In the genomic region with DNA sequence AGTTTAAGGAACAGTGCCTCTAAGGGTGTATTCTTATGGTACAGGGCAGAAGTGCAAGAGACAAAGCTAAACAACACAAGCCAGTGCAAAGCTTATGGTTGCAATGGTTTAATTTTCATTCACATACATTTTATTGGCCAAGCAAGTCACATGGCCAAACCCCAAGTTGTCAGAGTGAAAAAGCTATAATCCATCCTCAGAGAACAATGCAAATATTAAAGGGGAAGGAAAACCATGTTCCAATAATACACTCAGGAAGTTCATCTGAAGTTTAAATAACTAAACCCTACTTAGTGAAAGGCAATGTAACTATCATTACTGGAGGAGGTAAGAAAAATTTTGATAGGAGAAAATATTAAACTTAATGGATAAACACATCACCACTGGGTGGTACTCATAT, we compare ENCODE assay signal across 2 cellular contexts.
TF ChIP-seq lines count a peak whose summit lies in the region.

No MANE protein-coding gene starts in this region.

TF ChIP-seq in liver, 16 proteins besides CTCF, POLR2A, EP300 and RAD21:
- TF ChIP-seq, protein P1, sequence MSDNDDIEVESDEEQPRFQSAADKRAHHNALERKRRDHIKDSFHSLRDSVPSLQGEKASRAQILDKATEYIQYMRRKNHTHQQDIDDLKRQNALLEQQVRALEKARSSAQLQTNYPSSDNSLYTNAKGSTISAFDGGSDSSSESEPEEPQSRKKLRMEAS (IDR thresholded peaks at IDR 0.05): no peak
- TF ChIP-seq, protein P2, sequence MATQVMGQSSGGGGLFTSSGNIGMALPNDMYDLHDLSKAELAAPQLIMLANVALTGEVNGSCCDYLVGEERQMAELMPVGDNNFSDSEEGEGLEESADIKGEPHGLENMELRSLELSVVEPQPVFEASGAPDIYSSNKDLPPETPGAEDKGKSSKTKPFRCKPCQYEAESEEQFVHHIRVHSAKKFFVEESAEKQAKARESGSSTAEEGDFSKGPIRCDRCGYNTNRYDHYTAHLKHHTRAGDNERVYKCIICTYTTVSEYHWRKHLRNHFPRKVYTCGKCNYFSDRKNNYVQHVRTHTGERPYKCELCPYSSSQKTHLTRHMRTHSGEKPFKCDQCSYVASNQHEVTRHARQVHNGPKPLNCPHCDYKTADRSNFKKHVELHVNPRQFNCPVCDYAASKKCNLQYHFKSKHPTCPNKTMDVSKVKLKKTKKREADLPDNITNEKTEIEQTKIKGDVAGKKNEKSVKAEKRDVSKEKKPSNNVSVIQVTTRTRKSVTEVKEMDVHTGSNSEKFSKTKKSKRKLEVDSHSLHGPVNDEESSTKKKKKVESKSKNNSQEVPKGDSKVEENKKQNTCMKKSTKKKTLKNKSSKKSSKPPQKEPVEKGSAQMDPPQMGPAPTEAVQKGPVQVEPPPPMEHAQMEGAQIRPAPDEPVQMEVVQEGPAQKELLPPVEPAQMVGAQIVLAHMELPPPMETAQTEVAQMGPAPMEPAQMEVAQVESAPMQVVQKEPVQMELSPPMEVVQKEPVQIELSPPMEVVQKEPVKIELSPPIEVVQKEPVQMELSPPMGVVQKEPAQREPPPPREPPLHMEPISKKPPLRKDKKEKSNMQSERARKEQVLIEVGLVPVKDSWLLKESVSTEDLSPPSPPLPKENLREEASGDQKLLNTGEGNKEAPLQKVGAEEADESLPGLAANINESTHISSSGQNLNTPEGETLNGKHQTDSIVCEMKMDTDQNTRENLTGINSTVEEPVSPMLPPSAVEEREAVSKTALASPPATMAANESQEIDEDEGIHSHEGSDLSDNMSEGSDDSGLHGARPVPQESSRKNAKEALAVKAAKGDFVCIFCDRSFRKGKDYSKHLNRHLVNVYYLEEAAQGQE (IDR thresholded peaks at IDR 0.05): no peak
- TF ChIP-seq, protein P3, sequence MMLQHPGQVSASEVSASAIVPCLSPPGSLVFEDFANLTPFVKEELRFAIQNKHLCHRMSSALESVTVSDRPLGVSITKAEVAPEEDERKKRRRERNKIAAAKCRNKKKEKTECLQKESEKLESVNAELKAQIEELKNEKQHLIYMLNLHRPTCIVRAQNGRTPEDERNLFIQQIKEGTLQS (IDR thresholded peaks at IDR 0.05): no peak

TF ChIP-seq in HepG2, 621 proteins besides CTCF, POLR2A, EP300 and RAD21:
- TF ChIP-seq, protein P4, sequence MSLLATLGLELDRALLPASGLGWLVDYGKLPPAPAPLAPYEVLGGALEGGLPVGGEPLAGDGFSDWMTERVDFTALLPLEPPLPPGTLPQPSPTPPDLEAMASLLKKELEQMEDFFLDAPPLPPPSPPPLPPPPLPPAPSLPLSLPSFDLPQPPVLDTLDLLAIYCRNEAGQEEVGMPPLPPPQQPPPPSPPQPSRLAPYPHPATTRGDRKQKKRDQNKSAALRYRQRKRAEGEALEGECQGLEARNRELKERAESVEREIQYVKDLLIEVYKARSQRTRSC (CRISPR knock-in tag; IDR thresholded peaks at IDR 0.05; ENCODE audit: low read depth): no peak
- TF ChIP-seq ZNF343 (CRISPR knock-in tag; IDR thresholded peaks at IDR 0.05) (no peak), ZBTB7A (CRISPR knock-in tag; IDR thresholded peaks at IDR 0.05) (no peak), SMAD3 (CRISPR knock-in tag; IDR thresholded peaks at IDR 0.05) (no peak), PAWR (CRISPR knock-in tag; IDR thresholded peaks at IDR 0.05; ENCODE audit: borderline replicate concordance) (no peak), ZNF260 (CRISPR knock-in tag; IDR thresholded peaks at IDR 0.05; ENCODE audit: borderline replicate concordance, low read depth) (no peak), ZBTB42 (CRISPR knock-in tag; IDR thresholded peaks at IDR 0.05) (no peak), DPF2 (CRISPR knock-in tag; IDR thresholded peaks at IDR 0.05; ENCODE audit: borderline replicate concordance, low read depth) (no peak), DNMT3B (CRISPR knock-in tag; conservative IDR thresholded peaks at IDR 0.05) (no peak)
- TF ChIP-seq, protein P5, sequence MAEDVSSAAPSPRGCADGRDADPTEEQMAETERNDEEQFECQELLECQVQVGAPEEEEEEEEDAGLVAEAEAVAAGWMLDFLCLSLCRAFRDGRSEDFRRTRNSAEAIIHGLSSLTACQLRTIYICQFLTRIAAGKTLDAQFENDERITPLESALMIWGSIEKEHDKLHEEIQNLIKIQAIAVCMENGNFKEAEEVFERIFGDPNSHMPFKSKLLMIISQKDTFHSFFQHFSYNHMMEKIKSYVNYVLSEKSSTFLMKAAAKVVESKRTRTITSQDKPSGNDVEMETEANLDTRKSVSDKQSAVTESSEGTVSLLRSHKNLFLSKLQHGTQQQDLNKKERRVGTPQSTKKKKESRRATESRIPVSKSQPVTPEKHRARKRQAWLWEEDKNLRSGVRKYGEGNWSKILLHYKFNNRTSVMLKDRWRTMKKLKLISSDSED (CRISPR knock-in tag; IDR thresholded peaks at IDR 0.05): no peak
- TF ChIP-seq, protein P6, sequence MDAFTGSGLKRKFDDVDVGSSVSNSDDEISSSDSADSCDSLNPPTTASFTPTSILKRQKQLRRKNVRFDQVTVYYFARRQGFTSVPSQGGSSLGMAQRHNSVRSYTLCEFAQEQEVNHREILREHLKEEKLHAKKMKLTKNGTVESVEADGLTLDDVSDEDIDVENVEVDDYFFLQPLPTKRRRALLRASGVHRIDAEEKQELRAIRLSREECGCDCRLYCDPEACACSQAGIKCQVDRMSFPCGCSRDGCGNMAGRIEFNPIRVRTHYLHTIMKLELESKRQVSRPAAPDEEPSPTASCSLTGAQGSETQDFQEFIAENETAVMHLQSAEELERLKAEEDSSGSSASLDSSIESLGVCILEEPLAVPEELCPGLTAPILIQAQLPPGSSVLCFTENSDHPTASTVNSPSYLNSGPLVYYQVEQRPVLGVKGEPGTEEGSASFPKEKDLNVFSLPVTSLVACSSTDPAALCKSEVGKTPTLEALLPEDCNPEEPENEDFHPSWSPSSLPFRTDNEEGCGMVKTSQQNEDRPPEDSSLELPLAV (CRISPR knock-in tag; conservative IDR thresholded peaks at IDR 0.05; ENCODE audit: low read depth): no peak
- TF ChIP-seq, protein P7, sequence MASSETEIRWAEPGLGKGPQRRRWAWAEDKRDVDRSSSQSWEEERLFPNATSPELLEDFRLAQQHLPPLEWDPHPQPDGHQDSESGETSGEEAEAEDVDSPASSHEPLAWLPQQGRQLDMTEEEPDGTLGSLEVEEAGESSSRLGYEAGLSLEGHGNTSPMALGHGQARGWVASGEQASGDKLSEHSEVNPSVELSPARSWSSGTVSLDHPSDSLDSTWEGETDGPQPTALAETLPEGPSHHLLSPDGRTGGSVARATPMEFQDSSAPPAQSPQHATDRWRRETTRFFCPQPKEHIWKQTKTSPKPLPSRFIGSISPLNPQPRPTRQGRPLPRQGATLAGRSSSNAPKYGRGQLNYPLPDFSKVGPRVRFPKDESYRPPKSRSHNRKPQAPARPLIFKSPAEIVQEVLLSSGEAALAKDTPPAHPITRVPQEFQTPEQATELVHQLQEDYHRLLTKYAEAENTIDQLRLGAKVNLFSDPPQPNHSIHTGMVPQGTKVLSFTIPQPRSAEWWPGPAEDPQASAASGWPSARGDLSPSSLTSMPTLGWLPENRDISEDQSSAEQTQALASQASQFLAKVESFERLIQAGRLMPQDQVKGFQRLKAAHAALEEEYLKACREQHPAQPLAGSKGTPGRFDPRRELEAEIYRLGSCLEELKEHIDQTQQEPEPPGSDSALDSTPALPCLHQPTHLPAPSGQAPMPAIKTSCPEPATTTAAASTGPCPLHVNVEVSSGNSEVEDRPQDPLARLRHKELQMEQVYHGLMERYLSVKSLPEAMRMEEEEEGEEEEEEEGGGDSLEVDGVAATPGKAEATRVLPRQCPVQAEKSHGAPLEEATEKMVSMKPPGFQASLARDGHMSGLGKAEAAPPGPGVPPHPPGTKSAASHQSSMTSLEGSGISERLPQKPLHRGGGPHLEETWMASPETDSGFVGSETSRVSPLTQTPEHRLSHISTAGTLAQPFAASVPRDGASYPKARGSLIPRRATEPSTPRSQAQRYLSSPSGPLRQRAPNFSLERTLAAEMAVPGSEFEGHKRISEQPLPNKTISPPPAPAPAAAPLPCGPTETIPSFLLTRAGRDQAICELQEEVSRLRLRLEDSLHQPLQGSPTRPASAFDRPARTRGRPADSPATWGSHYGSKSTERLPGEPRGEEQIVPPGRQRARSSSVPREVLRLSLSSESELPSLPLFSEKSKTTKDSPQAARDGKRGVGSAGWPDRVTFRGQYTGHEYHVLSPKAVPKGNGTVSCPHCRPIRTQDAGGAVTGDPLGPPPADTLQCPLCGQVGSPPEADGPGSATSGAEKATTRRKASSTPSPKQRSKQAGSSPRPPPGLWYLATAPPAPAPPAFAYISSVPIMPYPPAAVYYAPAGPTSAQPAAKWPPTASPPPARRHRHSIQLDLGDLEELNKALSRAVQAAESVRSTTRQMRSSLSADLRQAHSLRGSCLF (CRISPR knock-in tag; IDR thresholded peaks at IDR 0.05; ENCODE audit: borderline replicate concordance): no peak
- TF ChIP-seq, protein P3 (CRISPR knock-in tag; IDR thresholded peaks at IDR 0.05): no peak
- TF ChIP-seq, protein P8, sequence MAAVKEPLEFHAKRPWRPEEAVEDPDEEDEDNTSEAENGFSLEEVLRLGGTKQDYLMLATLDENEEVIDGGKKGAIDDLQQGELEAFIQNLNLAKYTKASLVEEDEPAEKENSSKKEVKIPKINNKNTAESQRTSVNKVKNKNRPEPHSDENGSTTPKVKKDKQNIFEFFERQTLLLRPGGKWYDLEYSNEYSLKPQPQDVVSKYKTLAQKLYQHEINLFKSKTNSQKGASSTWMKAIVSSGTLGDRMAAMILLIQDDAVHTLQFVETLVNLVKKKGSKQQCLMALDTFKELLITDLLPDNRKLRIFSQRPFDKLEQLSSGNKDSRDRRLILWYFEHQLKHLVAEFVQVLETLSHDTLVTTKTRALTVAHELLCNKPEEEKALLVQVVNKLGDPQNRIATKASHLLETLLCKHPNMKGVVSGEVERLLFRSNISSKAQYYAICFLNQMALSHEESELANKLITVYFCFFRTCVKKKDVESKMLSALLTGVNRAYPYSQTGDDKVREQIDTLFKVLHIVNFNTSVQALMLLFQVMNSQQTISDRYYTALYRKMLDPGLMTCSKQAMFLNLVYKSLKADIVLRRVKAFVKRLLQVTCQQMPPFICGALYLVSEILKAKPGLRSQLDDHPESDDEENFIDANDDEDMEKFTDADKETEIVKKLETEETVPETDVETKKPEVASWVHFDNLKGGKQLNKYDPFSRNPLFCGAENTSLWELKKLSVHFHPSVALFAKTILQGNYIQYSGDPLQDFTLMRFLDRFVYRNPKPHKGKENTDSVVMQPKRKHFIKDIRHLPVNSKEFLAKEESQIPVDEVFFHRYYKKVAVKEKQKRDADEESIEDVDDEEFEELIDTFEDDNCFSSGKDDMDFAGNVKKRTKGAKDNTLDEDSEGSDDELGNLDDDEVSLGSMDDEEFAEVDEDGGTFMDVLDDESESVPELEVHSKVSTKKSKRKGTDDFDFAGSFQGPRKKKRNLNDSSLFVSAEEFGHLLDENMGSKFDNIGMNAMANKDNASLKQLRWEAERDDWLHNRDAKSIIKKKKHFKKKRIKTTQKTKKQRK (IDR thresholded peaks at IDR 0.05; ENCODE audit: low read length): no peak
- TF ChIP-seq, protein P9, sequence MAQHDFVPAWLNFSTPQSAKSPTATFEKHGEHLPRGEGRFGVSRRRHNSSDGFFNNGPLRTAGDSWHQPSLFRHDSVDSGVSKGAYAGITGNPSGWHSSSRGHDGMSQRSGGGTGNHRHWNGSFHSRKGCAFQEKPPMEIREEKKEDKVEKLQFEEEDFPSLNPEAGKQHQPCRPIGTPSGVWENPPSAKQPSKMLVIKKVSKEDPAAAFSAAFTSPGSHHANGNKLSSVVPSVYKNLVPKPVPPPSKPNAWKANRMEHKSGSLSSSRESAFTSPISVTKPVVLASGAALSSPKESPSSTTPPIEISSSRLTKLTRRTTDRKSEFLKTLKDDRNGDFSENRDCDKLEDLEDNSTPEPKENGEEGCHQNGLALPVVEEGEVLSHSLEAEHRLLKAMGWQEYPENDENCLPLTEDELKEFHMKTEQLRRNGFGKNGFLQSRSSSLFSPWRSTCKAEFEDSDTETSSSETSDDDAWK (CRISPR knock-in tag; IDR thresholded peaks at IDR 0.05): no peak
